8 cellular contexts compared by ENCODE assay signal in genomic region chr9:14312721-14313377, GRCh38. TPM values are rescaled to one million over a fixed set of nuclear protein-coding genes. Genes with fewer than 3 reads are reported as not detected.
A peak's percentile ranks its signal among the peaks of the same experiment; 100 is the strongest.
DNase-seq lines count a peak whose midpoint lies in the region; ATAC-seq, FAIRE-seq and TF ChIP-seq lines count a peak whose summit lies in the region.

No MANE protein-coding gene starts in this region.

- intact Hi-C loops in stomach (cut with DNase I; ENCODE audit: low total_unique reads), result no loop called here

- H3K4me3 Mint-ChIP-seq in brain, result peak overlapping the region; percentile 94 to 99 (median 98)

- H3K9me3 Mint-ChIP-seq in brain, result peaks cover 0 to 11% (median 3%) of the 10 kb centered on the region in 5 experiments

- no peaks in the 10 kb centered on the region for H3K27me3 ChIP-seq in ACC112 (ENCODE audit: insufficient read depth, low read length)
- H3K27me3 ChIP-seq in keratinocyte (ENCODE audit: control insufficient read depth, extremely low read depth, insufficient read depth, low read length), result no peaks in the 10 kb centered on the region
- H3K27me3 ChIP-seq in stomach, result peaks cover 0 to 44% (median 10%) of the 10 kb centered on the region in 3 donors

- 1 to 4% (median 3%) methylated on average over 39 to 56 of the region's 56 CpGs for WGBS in stomach, 5 donors

- peak overlapping the region; percentile 96 for H3K4me2 ChIP-seq in keratinocyte (ENCODE audit: control insufficient read depth, extremely low read depth, insufficient read depth, low read depth, low read length)

- H3K36me3 ChIP-seq in ACC112 (ENCODE audit: insufficient read depth, low read length) (no peaks in the 10 kb centered on the region), keratinocyte (ENCODE audit: control insufficient read depth in 2 of 2, extremely low read depth in 1 of 2, insufficient read depth in 2 of 2, low read length in 2 of 2) (no peaks in the 10 kb centered on the region), stomach (no peaks in the 10 kb centered on the region)

- no peaks in the 10 kb centered on the region for H4K20me1 ChIP-seq in keratinocyte (ENCODE audit: control insufficient read depth, extremely low read depth, insufficient read depth, low read length)

- H3K36me3 Mint-ChIP-seq in brain, result peaks cover 4% of the 10 kb centered on the region

- no peak for DNase-seq in HFF-Myc (ENCODE audit: extremely low read depth, low read depth)
- no peak for DNase-seq in keratinocyte (ENCODE audit: low read depth, low spot score)
- DNase-seq in stomach, result no peak
- DNase-seq in foreskin melanocyte, result no peak
- no peak for DNase-seq in SKM-1 (lab: John Stamatoyannopoulos, UW; ENCODE audit: unreplicated experiment)

- H3K9ac ChIP-seq in keratinocyte (ENCODE audit: control insufficient read depth, extremely low read depth, insufficient read depth, low read length), result peak overlapping the region; percentile 98

- H3K4me1 Mint-ChIP-seq in brain, result peaks cover 44% of the 10 kb centered on the region

- H3K4me3 ChIP-seq in ACC112 (ENCODE audit: low read depth, low read length) (peak overlapping the region; percentile 92), HFF-Myc (replicated peaks; ENCODE audit: low read depth, low read length) (peak overlapping the region; percentile 42), keratinocyte (ENCODE audit: control insufficient read depth in 2 of 3, extremely low read depth in 1 of 3, insufficient read depth in 2 of 3, low read depth in 1 of 3, low read length in 3 of 3) (peak overlapping the region; percentile 61 to 86 (median 86)), stomach (peak overlapping the region; percentile 62 to 86 (median 76))

- H3K4me1 ChIP-seq in ACC112 (ENCODE audit: control insufficient read depth, insufficient read depth, low read length, unreplicated experiment) (peaks cover 21% of the 10 kb centered on the region), keratinocyte (ENCODE audit: control insufficient read depth, extremely low read depth, insufficient read depth, low read length) (peaks cover 36% of the 10 kb centered on the region), stomach (peaks cover 26 to 56% (median 34%) of the 10 kb centered on the region in 4 donors)

- dilution Hi-C loops in keratinocyte (cut with MboI; ENCODE audit: extremely low pct_ligation_motif_present, low sequenced_read_pairs), result no loop called here

- no peak for ATAC-seq in HG02571 (IDR thresholded peaks at IDR 0.05; ENCODE audit: unreplicated experiment)

- H3K9me3 ChIP-seq in keratinocyte (ENCODE audit: control insufficient read depth, low read depth, low read length), result no peaks in the 10 kb centered on the region
- H3K9me3 ChIP-seq in stomach, result no peaks in the 10 kb centered on the region

- H3K9me1 ChIP-seq in keratinocyte (ENCODE audit: control insufficient read depth, extremely low read depth, insufficient read depth, low read length), result no peaks in the 10 kb centered on the region

- TF ChIP-seq CTCF in HFF-Myc (IDR thresholded peaks at IDR 0.05; ENCODE audit: low read depth, low read length, missing control alignments) (no peak), brain (conservative IDR thresholded peaks at IDR 0.05) (no peak), keratinocyte (optimal IDR thresholded peaks at IDR 0.05 in 1 of 3, IDR thresholded peaks at IDR 0.05 in 1 of 3, conservative IDR thresholded peaks at IDR 0.05 in 1 of 3; ENCODE audit: extremely low read depth in 1 of 3, insufficient read depth in 2 of 3, low read length in 3 of 3) (no peak), stomach (IDR thresholded peaks at IDR 0.05) (no peak)

- TF ChIP-seq POLR2A in stomach (IDR thresholded peaks at IDR 0.05), result no peak

- H2AFZ ChIP-seq in ACC112 (ENCODE audit: low read length, unreplicated experiment) (peak overlapping the region; percentile 20), keratinocyte (ENCODE audit: control insufficient read depth, low read length) (no peak overlapping the region)

- FAIRE-seq in keratinocyte (lab: Jason Lieb, UNC), result no peak

- TF ChIP-seq EP300 in stomach (IDR thresholded peaks at IDR 0.05), result no peak

- H3K27ac ChIP-seq in ACC112 (ENCODE audit: low read depth, low read length) (peak overlapping the region; percentile 88), keratinocyte (ENCODE audit: control insufficient read depth, insufficient read depth, low read length) (peak overlapping the region; percentile 92), stomach (peak overlapping the region; percentile 94 to 99 (median 98))

- H3K79me2 ChIP-seq in ACC112 (ENCODE audit: control insufficient read depth, insufficient read depth, low read length, unreplicated experiment) (peaks cover 77% of the 10 kb centered on the region), keratinocyte (ENCODE audit: control insufficient read depth, insufficient read depth, low read length) (peaks cover 59% of the 10 kb centered on the region)

- peaks cover 33% of the 10 kb centered on the region for H3K27me3 Mint-ChIP-seq in brain

- H3K27ac Mint-ChIP-seq in brain, result peak overlapping the region; percentile 95 to 100 (median 100)

RNA-seq across cellular contexts. Expression of gene NFIB, which starts 1.1 kb away (rescaled TPM):
- 49.5 TPM for polyA plus RNA-seq in brain (ENCODE audit: insufficient read depth, low read depth, low replicate concordance)
- 3.6 to 23.1 TPM (median 8.9 TPM) in 3 replicates for polyA plus RNA-seq in keratinocyte
- 12.3 TPM for polyA plus RNA-seq in keratinocyte (2011; ENCODE audit: low read depth)
- 7.3 and 10.7 TPM in 2 replicates for polyA plus RNA-seq in keratinocyte (2011; cell fraction: cytosol; rRNA removed)
- 25.9 and 27.8 TPM in 2 replicates for polyA plus RNA-seq in keratinocyte (2011; cell fraction: nucleus; rRNA removed)
- 9.5 and 16.1 TPM in 2 replicates for polyA plus RNA-seq in keratinocyte (2012; ENCODE audit: low replicate concordance)
- polyA minus RNA-seq in keratinocyte, result 18.4 to 56.7 TPM (median 39.1 TPM) in 3 replicates
- 9.4 TPM for polyA minus RNA-seq in keratinocyte (2011; cell fraction: cytosol; rRNA and poly(A)+ RNA removed)
- 19.2 and 58.1 TPM in 2 replicates for polyA minus RNA-seq in keratinocyte (2011; cell fraction: nucleus; rRNA and poly(A)+ RNA removed)
- total RNA-seq in stomach, result 100 to 1,000 TPM in 4 of 5 donors, 10 to 100 TPM in 1; 30.1 to 624 (median 148) TPM
- 1 to 10 TPM; 6.7 to 9.4 (median 7.7) TPM for polyA plus RNA-seq in stomach

Comparison
In these comparisons a context has a peak if more than half of its experiments do, and no peak if none do; other contexts are left out.
1. H3K4me3 ChIP-seq: peak in every context shown above with its lines; median percentile 92 in ACC112; 86 in keratinocyte; 76 in stomach; 42 in HFF-Myc.